Comparison of ENCODE assay signal across 10 cellular contexts in genomic region chr11:94715225-94715624, GRCh38.
"Had no signal": no experiment of that assay in that cellular context is flagged by ENCODE, and none has a peak within 500 bp of the region (broad histone marks: within the 10 kb centered on the region; RNA-seq: fewer than 3 reads in every experiment).

No MANE protein-coding gene starts in this region.

- H3K4me3 ChIP-seq: GM23248, GM23338, HAP-1 had no signal

- H3K9ac ChIP-seq: GM23248 had no signal

- H3K27ac Mint-ChIP-seq: GM23338, H9, HFFc6 had no signal

- H2AFZ ChIP-seq: GM23248, GM23338 had no signal

- H3K9me3 Mint-ChIP-seq: HFFc6 had no signal

- H3K4me1 ChIP-seq: HAP-1 had no signal

- H3K36me3 ChIP-seq: HAP-1 had no signal

- ATAC-seq: GM23338, HCT116 had no signal

- H3K4me3 Mint-ChIP-seq: GM23338, H9, HFFc6 had no signal

- DNase-seq: GM23248, GOT3, H7, H9, HCEC 1CT, HFFc6 had no signal

- H3K4me2 ChIP-seq: GM23338 had no signal

- FAIRE-seq: H54 had no signal

- H3K9me3 ChIP-seq: HAP-1 had no signal

- H3K27ac ChIP-seq: GM23248 had no signal

- H3K4me1 Mint-ChIP-seq: GM23338 had no signal
